Comparison of ENCODE assay signal across 8 cellular contexts in genomic region chr7:30173058-30173897, GRCh38. TPM values are rescaled to one million over a fixed set of nuclear protein-coding genes. Genes with fewer than 3 reads are reported as not detected.
A peak's percentile ranks its signal among the peaks of the same experiment; 100 is the strongest.
DNase-seq lines count a peak whose midpoint lies in the region; ATAC-seq lines count a peak whose summit lies in the region.

No MANE protein-coding gene starts in this region.

- H3K4me1 ChIP-seq in adipocyte (ENCODE audit: control insufficient read depth, insufficient read depth, low read length), result peaks cover 72% of the 10 kb centered on the region

- intact Hi-C loops in cardiac septum (cut with DNase I), result loop anchor here (1.0 to 5.0 kb wide), 2 partner anchors 9 to 79 kb away; no protein-coding TSS in a partner anchor

- no peaks in the 10 kb centered on the region for H3K27me3 ChIP-seq in adipocyte (replicated peaks; ENCODE audit: control insufficient read depth, insufficient read depth, low read length)

- H3K36me3 ChIP-seq in adipocyte (ENCODE audit: control insufficient read depth, insufficient read depth, low read length, severe bottlenecking), result no peaks in the 10 kb centered on the region

- DNase-seq in COLO668 (lab: John Stamatoyannopoulos, UW; ENCODE audit: unreplicated experiment) (peak; percentile 98), NCI-H1694 (lab: John Stamatoyannopoulos, UW) (peak; percentile 96), adipocyte (ENCODE audit: low read depth) (peak; percentile 98), cardiac septum (ENCODE audit: low spot score) (peak; percentile 84), kidney glomerular epithelial cell (lab: John Stamatoyannopoulos, UW) (no peak)
- no peak for DNase-seq in activated CD4-positive, alpha-beta T cell treated with anti-CD3 and anti-CD28 coated beads for 1 hour

- no peaks in the 10 kb centered on the region for H3K9me3 ChIP-seq in adipocyte (ENCODE audit: control insufficient read depth, low read length)

- peak overlapping the region; percentile 32 for H3K9ac ChIP-seq in adipocyte (ENCODE audit: low read length)

- H3K27ac ChIP-seq in skin epidermis, result peak overlapping the region in 17 of 21 experiments; percentile 2 to 83 (median 62)

- no peak for ATAC-seq in GM21526 (IDR thresholded peaks at IDR 0.05; ENCODE audit: low FRiP score, unreplicated experiment)

- H3K4me3 ChIP-seq in adipocyte (ENCODE audit: low read length) (peak overlapping the region; percentile 44), skin epidermis (no peak overlapping the region)

RNA-seq across cellular contexts. Expression of gene MTURN, which starts 38.5 kb away (rescaled TPM):
- 49.3 TPM for total RNA-seq in cardiac septum

Comparison
In these comparisons a context has a peak if more than half of its experiments do, and no peak if none do; other contexts are left out.
1. DNase-seq: peak in COLO668 (single experiment), NCI-H1694 (single experiment), adipocyte (single experiment) and cardiac septum (single experiment); none in activated CD4-positive, alpha-beta T cell treated with anti-CD3 and anti-CD28 coated beads for 1 hour (single experiment) and kidney glomerular epithelial cell (single experiment).